ENCODE assay signal across 15 cellular contexts in the genomic region with DNA sequence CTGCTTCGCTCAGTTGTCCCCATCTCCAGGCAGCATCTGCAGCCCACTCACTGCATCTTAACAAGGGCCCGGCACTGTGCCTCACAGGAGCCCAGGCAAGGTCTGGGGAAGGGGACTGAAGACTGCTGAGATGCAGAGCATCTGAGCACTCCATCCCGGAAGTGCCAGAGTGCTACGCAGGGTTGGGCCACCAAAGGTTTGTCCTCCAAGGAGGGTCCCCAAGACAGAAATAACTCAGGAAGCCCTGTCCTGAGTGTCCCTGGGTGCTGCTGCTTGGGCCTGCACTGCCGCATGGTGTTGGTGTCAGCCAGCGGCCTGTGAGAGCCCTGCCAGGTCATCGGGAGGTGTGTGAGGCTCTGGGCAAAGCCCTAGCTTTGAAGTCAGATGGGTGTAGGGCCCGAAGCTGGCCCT.
"Had no signal": no experiment of that assay in that cellular context is flagged by ENCODE, and none has a peak within 500 bp of the region (broad histone marks: within the 10 kb centered on the region; RNA-seq: fewer than 3 reads in every experiment).

No MANE protein-coding gene starts in this region.

- H3K27me3 ChIP-seq: pancreas, transverse colon, vagina had no signal

- H3K27ac Mint-ChIP-seq: activated naive CD4-positive, alpha-beta T cell treated with anti-CD3 and anti-CD28 coated beads, Interleukin-2, amount 50 U/mL, for 72 hours; activated T-helper 1 cell treated with anti-CD3 and anti-CD28 coated beads, Interleukin-12 subunit alpha, Interleukin-12 subunit beta, Interleukin-2, Interleukin-4 antibody, amounts not matched to agents 30 ng/mL and 10 ng/mL and 1 ng/mL, durations not matched to agents 14 hours and 24 hours and 36 hours; naive thymus-derived CD4-positive, alpha-beta T cell; T-helper 17 cell had no signal

- DNase-seq: activated CD4-positive, alpha-beta T cell treated with anti-CD3 and anti-CD28 coated beads, Interleukin-2, amount 50 U/mL, for 48 hours; activated gamma-delta T cell treated with Interleukin-2 at 50 U/mL for 16 hours; activated T-cell treated with anti-CD3 and anti-CD28 coated beads for 4 hours; effector CD4-positive, alpha-beta T cell; naive thymus-derived CD4-positive, alpha-beta T cell; stimulated activated naive CD8-positive, alpha-beta T cell treated with anti-CD3 and anti-CD28 coated beads, Interleukin-15, Interleukin-2, amounts not matched to agents 100 U/mL and 50 U/mL, for 24 hours; substantia nigra; T-helper 17 cell; transverse colon had no signal

- H3K9me3 ChIP-seq: pancreas, transverse colon, vagina had no signal

- ATAC-seq: activated naive CD4-positive, alpha-beta T cell treated with anti-CD3 and anti-CD28 coated beads, Interleukin-2, amount 50 U/mL, for 72 hours; esophagus mucosa; naive thymus-derived CD4-positive, alpha-beta T cell; pancreas; stimulated activated naive CD8-positive, alpha-beta T cell treated with anti-CD3 and anti-CD28 coated beads, Interleukin-15, Interleukin-2, amounts not matched to agents 100 U/mL and 50 U/mL, for 24 hours; T-helper 17 cell had no signal

- H3K27ac ChIP-seq: pancreas, transverse colon, vagina, VCaP had no signal

- H3K9me3 Mint-ChIP-seq: activated naive CD4-positive, alpha-beta T cell treated with anti-CD3 and anti-CD28 coated beads, Interleukin-2, amount 50 U/mL, for 72 hours; activated T-helper 1 cell treated with anti-CD3 and anti-CD28 coated beads, Interleukin-12 subunit alpha, Interleukin-12 subunit beta, Interleukin-2, Interleukin-4 antibody, amounts not matched to agents 30 ng/mL and 10 ng/mL and 1 ng/mL, durations not matched to agents 14 hours and 24 hours and 36 hours had no signal

- H3K4me3 Mint-ChIP-seq: activated T-helper 1 cell treated with anti-CD3 and anti-CD28 coated beads, Interleukin-12 subunit alpha, Interleukin-12 subunit beta, Interleukin-2, Interleukin-4 antibody, amounts not matched to agents 30 ng/mL and 10 ng/mL and 1 ng/mL, durations not matched to agents 14 hours and 24 hours and 36 hours; naive thymus-derived CD4-positive, alpha-beta T cell; T-helper 17 cell had no signal

- H3K36me3 Mint-ChIP-seq: activated naive CD4-positive, alpha-beta T cell treated with anti-CD3 and anti-CD28 coated beads, Interleukin-2, amount 50 U/mL, for 72 hours; naive thymus-derived CD4-positive, alpha-beta T cell had no signal
